Comparison of ENCODE assay signal across 36 cellular contexts in genomic region chr15:67601008-67601620, GRCh38. TPM values are rescaled to one million over a fixed set of nuclear protein-coding genes. Genes with fewer than 3 reads are reported as not detected.
DNase-seq lines count a peak whose midpoint lies in the region; ATAC-seq, FAIRE-seq and TF ChIP-seq lines count a peak whose summit lies in the region.
"Had no signal": no experiment of that assay in that cellular context is flagged by ENCODE, and none has a peak within 500 bp of the region (broad histone marks: within the 10 kb centered on the region; RNA-seq: fewer than 3 reads in every experiment).

No MANE protein-coding gene starts in this region.

- DNase-seq in A549 (ENCODE audit: low read depth in 1 of 2, low spot score in 1 of 2) (no peak), HS-27A (ENCODE audit: low read depth) (peak; percentile 29), astrocyte of the spinal cord (ENCODE audit: low read depth, low spot score) (peak; percentile 2), iris pigment epithelial cell (ENCODE audit: low read depth) (peak; percentile 8), upper lobe of left lung (no peak), frontal cortex (ENCODE audit: low spot score in 2 of 2) (no peak)
- no peak for DNase-seq in activated CD8-positive, alpha-beta memory T cell treated with anti-CD3 and anti-CD28 coated beads for 24 hours
- DNase-seq: activated CD4-positive, alpha-beta T cell treated with anti-CD3 and anti-CD28 coated beads for 4 hours; activated effector memory CD4-positive, alpha-beta T cell treated with anti-CD3 and anti-CD28 coated beads, Interleukin-2, amount 50 U/mL, for 16 hours; activated T-cell treated with anti-CD3 and anti-CD28 coated beads for 4 hours; anterior cingulate cortex; Calu3; central memory CD4-positive, alpha-beta T cell; DMS79 treated with DMSO at 0.1 percent for 48 hours; endodermal cell; hypothalamus; left cardiac atrium; MM.1S; mucosa of descending colon; NCI-H1105 treated with DMSO at 0.1 percent for 48 hours; NCI-H1930; NCI-H526 treated with DMSO at 0.1 percent for 48 hours; pancreas; PC-9; SHP77 treated with DMSO at 0.1 percent for 48 hours; T-helper 9 cell; trophoblast cell; WERI-Rb-1 had no signal

- H3K9me3 ChIP-seq in A549 (no peaks in the 10 kb centered on the region), upper lobe of left lung (no peaks in the 10 kb centered on the region)
- H3K9me3 ChIP-seq: esophagus muscularis mucosa, mucosa of descending colon, pancreas had no signal

- FAIRE-seq in A549 (lab: Jason Lieb, UNC) (peak; percentile 13), frontal cortex (lab: Jason Lieb, UNC) (no peak)
- FAIRE-seq: H1, pancreas had no signal

- CTCF ChIA-PET in A549 (lab: Yijun Ruan, JAX), result no interaction called here

- H3K36me3 ChIP-seq in upper lobe of left lung, result peaks cover 0 to 17% (median 0%) of the 10 kb centered on the region in 4 donors
- H3K36me3 ChIP-seq: pancreas had no signal

- no peak overlapping the region for H3K4me2 ChIP-seq in A549
- H3K4me2 ChIP-seq: KMS-11, PC-9 had no signal

- in situ Hi-C loops in astrocyte of the spinal cord (cut with HindIII; ENCODE audit: low sequenced_read_pairs), result no loop called here

- POLR2A ChIA-PET in A549 (lab: Yijun Ruan, JAX), result no interaction called here

- ATAC-seq in A549 (no peak), upper lobe of left lung (ENCODE audit: low FRiP score in 2 of 2) (no peak), GM18907 (IDR thresholded peaks at IDR 0.05; ENCODE audit: unreplicated experiment) (no peak)
- ATAC-seq: left cardiac atrium; mucosa of descending colon; natural killer cell treated with Interleukin-12 subunit alpha and Interleukin-12 subunit beta and Interleukin-15 and Interleukin-18, amount 100 ng/mL, for 72 hours; pancreas; stimulated activated effector memory CD8-positive, alpha-beta T cell treated with anti-CD3 and anti-CD28 coated beads, Interleukin-12 subunit alpha, Interleukin-12 subunit beta, amount 100 ng/mL, for 72 hours had no signal

- no peak for TF ChIP-seq CTCF in A549 (IDR thresholded peaks at IDR 0.05)
- no peak for TF ChIP-seq CTCF in astrocyte of the spinal cord (IDR thresholded peaks at IDR 0.05; ENCODE audit: low read depth, low read length)
- TF ChIP-seq CTCF in upper lobe of left lung (IDR thresholded peaks at IDR 0.05), result no peak

- TF ChIP-seq EP300 in A549 (IDR thresholded peaks at IDR 0.05) (no peak), upper lobe of left lung (IDR thresholded peaks at IDR 0.05) (no peak)

- TF ChIP-seq POLR2A in A549 (IDR thresholded peaks at IDR 0.05; ENCODE audit: low read length) (no peak), upper lobe of left lung (IDR thresholded peaks at IDR 0.05) (no peak)

- 93% methylated on average over 2 of the region's 2 CpGs for WGBS in A549 (ENCODE audit: missing lambda C conversion rate)
- 93 to 100% methylated on average over 2 of the region's 2 CpGs for WGBS in upper lobe of left lung, 2 donors

- H3K4me3 ChIP-seq in A549 (no peak overlapping the region), astrocyte of the spinal cord (ENCODE audit: low read depth, low read length) (no peak overlapping the region), upper lobe of left lung (no peak overlapping the region)
- H3K4me3 ChIP-seq: esophagus muscularis mucosa, lung, mucosa of descending colon, pancreas, PC-9 had no signal

- H3K27me3 ChIP-seq in upper lobe of left lung, result no peaks in the 10 kb centered on the region
- H3K27me3 ChIP-seq: esophagus muscularis mucosa, pancreas had no signal

- H3K27ac ChIP-seq in A549 (no peak overlapping the region), upper lobe of left lung (no peak overlapping the region)
- H3K27ac ChIP-seq: 22Rv1, esophagus muscularis mucosa, KMS-11, pancreas, PC-9, WERI-Rb-1 had no signal

- no peaks in the 10 kb centered on the region for H3K4me1 ChIP-seq in A549
- no peaks in the 10 kb centered on the region for H3K4me1 ChIP-seq in upper lobe of left lung
- H3K4me1 ChIP-seq: esophagus muscularis mucosa, pancreas had no signal

- no peak for TF ChIP-seq RAD21 in A549 (conservative IDR thresholded peaks at IDR 0.05 in 1 of 2, IDR thresholded peaks at IDR 0.05 in 1 of 2)

TF ChIP-seq in A549, 52 proteins besides CTCF, POLR2A, EP300 and RAD21:
- TF ChIP-seq MAX (IDR thresholded peaks at IDR 0.05) (no peak), HOXB5 (CRISPR knock-in tag; IDR thresholded peaks at IDR 0.05) (no peak)

RNA-seq across cellular contexts. Expression of gene MAP2K5, which starts 58.6 kb away (rescaled TPM):
- polyA plus RNA-seq in A549 (2011; rRNA removed) (7.8 and 9.2 TPM in 2 replicates), A549 (2017; fragmentation: RNase III; extraction: RNeasy Plus Mini Kit Qiagen cat#74134 plus additional on column Dnase treatment) (10.2 to 12.2 TPM (median 11.0 TPM) in 3 replicates)
- 5.7 and 7.8 TPM in 2 replicates for polyA plus RNA-seq in A549 (2012; cell fraction: cytosol; rRNA removed)
- 7.8 and 8.1 TPM in 2 replicates for polyA plus RNA-seq in A549 (2012; cell fraction: nucleus; rRNA removed)
- polyA minus RNA-seq in A549 (2011; rRNA and poly(A)+ RNA removed), result 11.4 and 13.8 TPM in 2 replicates
- total RNA-seq in upper lobe of left lung (10 to 100 TPM in 5 of 6 donors, 1 to 10 TPM in 1; 7.8 to 25.6 (median 16.0) TPM), frontal cortex (11.0 TPM)

Comparison
In these comparisons a context has a peak if more than half of its experiments do, and no peak if none do; other contexts are left out.
1. DNase-seq: peak in HS-27A (single experiment), astrocyte of the spinal cord (single experiment) and iris pigment epithelial cell (single experiment); none in A549 (0 of 2), upper lobe of left lung (0 of 2), activated CD8-positive, alpha-beta memory T cell treated with anti-CD3 and anti-CD28 coated beads for 24 hours (single experiment) and frontal cortex (0 of 2).